Comparison of ENCODE assay signal across 8 cellular contexts in the genomic region with DNA sequence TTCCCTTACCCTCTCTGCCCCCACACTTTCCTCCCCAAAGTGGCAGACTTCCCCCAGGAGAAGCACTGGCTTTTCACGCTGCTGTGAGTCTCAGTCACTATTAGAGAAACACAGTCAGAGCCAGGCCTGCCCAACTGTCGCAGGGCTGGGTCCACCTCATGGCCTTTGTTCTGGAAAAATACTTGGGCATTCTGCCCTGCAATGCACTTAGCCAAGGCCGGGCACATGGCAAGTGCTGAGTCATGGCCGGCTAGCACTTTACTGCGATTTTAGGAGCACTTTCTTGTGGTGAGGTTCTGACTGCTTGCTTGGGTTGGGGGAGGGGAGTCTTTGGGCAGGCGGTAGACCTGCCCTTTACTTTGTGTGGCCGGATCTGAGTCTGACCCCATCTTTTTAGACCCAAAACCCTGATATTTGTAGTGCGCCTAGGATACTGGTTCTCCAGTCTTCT. TPM values are rescaled to one million over a fixed set of nuclear protein-coding genes. Genes with fewer than 3 reads are reported as not detected.
A peak's percentile ranks its signal among the peaks of the same experiment; 100 is the strongest.
DNase-seq lines count a peak whose midpoint lies in the region; ATAC-seq and TF ChIP-seq lines count a peak whose summit lies in the region.

No MANE protein-coding gene starts in this region.

- H3K27ac Mint-ChIP-seq in activated CD4-positive, alpha-beta memory T cell treated with anti-CD3 and anti-CD28 coated beads for 36 hours: no peak overlapping the region

- H3K27me3 Mint-ChIP-seq in activated CD4-positive, alpha-beta memory T cell treated with anti-CD3 and anti-CD28 coated beads for 36 hours: no peaks in the 10 kb centered on the region

- H3K4me2 ChIP-seq in smooth muscle cell: peak overlapping the region; percentile 20

- 30% methylated on average over 8 of the region's 8 CpGs for WGBS in smooth muscle cell (ENCODE audit: low lambda C conversion rate)

- intact Hi-C loops in breast epithelium (cut with DNase I; ENCODE audit: low total_unique reads): no loop called here
- intact Hi-C loops in activated CD4-positive, alpha-beta memory T cell treated with anti-CD3 and anti-CD28 coated beads for 36 hours (cut with micrococcal nuclease): no loop called here

- H3K9ac ChIP-seq in smooth muscle cell (ENCODE audit: low read depth): no peak overlapping the region

- DNase-seq in AG20443 (ENCODE audit: low spot score) (peak; percentile 90), LNCaP clone FGC (ENCODE audit: low read depth) (peak; percentile 83), breast epithelium (ENCODE audit: low spot score in 2 of 2) (peak; percentile 72 to 82), iris pigment epithelial cell (ENCODE audit: low read depth) (peak; percentile 84), smooth muscle cell (lab: John Stamatoyannopoulos, UW; ENCODE audit: unreplicated experiment) (no peak), DMS114 treated with DMSO at 0.1 percent for 48 hours (lab: John Stamatoyannopoulos, UW; ENCODE audit: unreplicated experiment) (no peak)
- DNase-seq in activated CD4-positive, alpha-beta memory T cell treated with anti-CD3 and anti-CD28 coated beads for 36 hours: no peak

- H2AFZ ChIP-seq in smooth muscle cell (ENCODE audit: low read depth): no peak overlapping the region

- no peaks in the 10 kb centered on the region for H3K9me3 Mint-ChIP-seq in activated CD4-positive, alpha-beta memory T cell treated with anti-CD3 and anti-CD28 coated beads for 36 hours

- CTCF ChIA-PET in activated CD4-positive, alpha-beta memory T cell treated with anti-CD3 and anti-CD28 coated beads for 36 hours (lab: Charles Lee): no interaction called here

- H3F3A ChIP-seq in smooth muscle cell (ENCODE audit: low read depth): peaks cover 23% of the 10 kb centered on the region

- POLR2A ChIA-PET in activated CD4-positive, alpha-beta memory T cell treated with anti-CD3 and anti-CD28 coated beads for 36 hours (lab: Charles Lee): no interaction called here

- peaks cover 15 to 21% of the 10 kb centered on the region in 2 donors for H3K4me1 ChIP-seq in breast epithelium
- H3K4me1 ChIP-seq in smooth muscle cell (ENCODE audit: low read depth): peaks cover 30% of the 10 kb centered on the region

- H3K27me3 ChIP-seq in breast epithelium: no peaks in the 10 kb centered on the region
- no peaks in the 10 kb centered on the region for H3K27me3 ChIP-seq in smooth muscle cell (ENCODE audit: low read depth)

- no peaks in the 10 kb centered on the region for H3K36me3 Mint-ChIP-seq in activated CD4-positive, alpha-beta memory T cell treated with anti-CD3 and anti-CD28 coated beads for 36 hours

- peaks cover 7% of the 10 kb centered on the region for H4K20me1 ChIP-seq in smooth muscle cell (ENCODE audit: low read depth)

- no peak overlapping the region for H3K4me3 Mint-ChIP-seq in activated CD4-positive, alpha-beta memory T cell treated with anti-CD3 and anti-CD28 coated beads for 36 hours

- H3K4me1 Mint-ChIP-seq in activated CD4-positive, alpha-beta memory T cell treated with anti-CD3 and anti-CD28 coated beads for 36 hours (ENCODE audit: low read depth): no peaks in the 10 kb centered on the region

- no peaks in the 10 kb centered on the region for H3K36me3 ChIP-seq in breast epithelium
- no peaks in the 10 kb centered on the region for H3K36me3 ChIP-seq in smooth muscle cell (ENCODE audit: low read depth)

- no peak for ATAC-seq in GM19324 (IDR thresholded peaks at IDR 0.05; ENCODE audit: low FRiP score, unreplicated experiment)

- no peaks in the 10 kb centered on the region for H3K9me3 ChIP-seq in breast epithelium
- H3K9me3 ChIP-seq in smooth muscle cell (replicated peaks; ENCODE audit: low read depth): no peaks in the 10 kb centered on the region

- H3K4me3 ChIP-seq in LNCaP clone FGC (ENCODE audit: low read depth, low read length) (no peak overlapping the region), breast epithelium (peak overlapping the region in 1 of 3 donors; percentile 30), smooth muscle cell (no peak overlapping the region)

- no peak for TF ChIP-seq CTCF in LNCaP clone FGC (IDR thresholded peaks at IDR 0.05; ENCODE audit: control insufficient read depth, extremely low read depth, insufficient read depth)
- no peak for TF ChIP-seq CTCF in breast epithelium (IDR thresholded peaks at IDR 0.05)
- no peak for TF ChIP-seq CTCF in smooth muscle cell (IDR thresholded peaks at IDR 0.05; ENCODE audit: borderline replicate concordance, insufficient read depth, poor library complexity, severe bottlenecking)

- peaks cover 24% of the 10 kb centered on the region for H3K79me2 ChIP-seq in smooth muscle cell (ENCODE audit: low read depth)

- no peak for TF ChIP-seq POLR2A in breast epithelium (IDR thresholded peaks at IDR 0.05)

- peak overlapping the region; percentile 87 to 96 for H3K27ac ChIP-seq in breast epithelium
- H3K27ac ChIP-seq in smooth muscle cell (ENCODE audit: low read depth): peak overlapping the region; percentile 63

RNA-seq across cellular contexts. Expression of gene EPHX1, which starts 7.7 kb away (rescaled TPM):
- 100 to 1,000 TPM in 1 of 3 donors, 10 to 100 TPM in 2; 63.6 to 168 (median 67.3) TPM for total RNA-seq in breast epithelium
- total RNA-seq in smooth muscle cell: 9.8 and 16.1 TPM in 2 replicates
- 22.2 and 29.2 TPM in 2 replicates for polyA plus RNA-seq in smooth muscle cell
- 1 to 10 TPM; 2.6 to 2.8 TPM for total RNA-seq in activated CD4-positive, alpha-beta memory T cell treated with anti-CD3 and anti-CD28 coated beads for 36 hours

RNA-seq across cellular contexts. Expression of gene SRP9, which starts 40.0 kb away (rescaled TPM):
- total RNA-seq in breast epithelium (100 to 1,000 TPM; 168 to 251 (median 205) TPM), smooth muscle cell (394 and 449 TPM in 2 replicates)
- polyA plus RNA-seq in smooth muscle cell: 301 TPM in 2 replicates
- total RNA-seq in activated CD4-positive, alpha-beta memory T cell treated with anti-CD3 and anti-CD28 coated beads for 36 hours: 100 to 1,000 TPM; 294 to 314 TPM

Comparison
In these comparisons a context has a peak if more than half of its experiments do, and no peak if none do; other contexts are left out.
1. DNase-seq: peak in AG20443 (single experiment), LNCaP clone FGC (single experiment), breast epithelium (2 of 2) and iris pigment epithelial cell (single experiment); none in smooth muscle cell (single experiment), activated CD4-positive, alpha-beta memory T cell treated with anti-CD3 and anti-CD28 coated beads for 36 hours (single experiment) and DMS114 treated with DMSO at 0.1 percent for 48 hours (single experiment).